ENCODE assay signal across 11 cellular contexts in the genomic region with DNA sequence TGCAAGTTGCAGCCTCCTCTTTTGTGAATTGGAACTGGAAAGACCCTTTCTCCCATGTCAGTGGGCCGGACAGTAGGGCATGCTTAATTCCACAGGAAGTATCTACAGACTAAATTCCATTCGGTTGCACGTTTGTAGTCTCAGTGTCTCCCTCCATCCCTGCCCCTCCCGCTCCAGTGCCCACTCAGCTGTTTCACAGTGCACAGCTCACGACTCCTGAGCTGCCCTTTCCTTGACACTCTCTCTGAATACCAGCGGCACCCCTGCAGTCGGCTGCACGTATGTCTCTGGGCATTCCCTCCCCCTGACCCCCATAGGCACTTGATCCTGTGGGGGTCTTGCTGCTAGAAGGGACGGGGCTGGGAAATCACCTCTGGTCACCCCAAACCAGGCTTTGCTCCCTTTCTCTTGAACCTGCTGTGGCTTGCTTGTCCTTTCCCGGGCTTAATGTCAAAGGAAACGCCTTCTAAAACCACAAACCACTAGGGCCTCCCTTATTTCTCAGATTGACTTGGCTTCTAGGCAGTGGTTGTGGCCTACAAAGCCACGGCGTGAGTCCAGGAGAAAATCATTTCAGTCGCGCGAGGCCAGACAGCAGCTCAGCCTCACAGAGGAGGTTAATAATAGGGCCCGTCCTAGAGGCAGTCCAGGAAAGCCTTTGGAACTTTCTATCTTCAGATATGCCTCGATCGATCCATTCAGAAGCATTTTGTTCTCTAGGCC.
DNase-seq lines count a peak whose midpoint lies in the region; ATAC-seq and TF ChIP-seq lines count a peak whose summit lies in the region.
"Had no signal": no experiment of that assay in that cellular context is flagged by ENCODE, and none has a peak within 500 bp of the region (broad histone marks: within the 10 kb centered on the region; RNA-seq: fewer than 3 reads in every experiment).

No MANE protein-coding gene starts in this region.

- H3K4me3 Mint-ChIP-seq in stimulated activated naive CD8-positive, alpha-beta T cell treated with anti-CD3 and anti-CD28 coated beads, Interleukin-15, amount 100 ng/mL, for 72 hours, result peak overlapping the region in 1 of 2 donors; percentile 30
- H3K4me3 Mint-ChIP-seq in Caco-2 (ENCODE audit: unreplicated experiment), result no peak overlapping the region
- H3K4me3 Mint-ChIP-seq: central memory CD8-positive, alpha-beta T cell; nephron had no signal

- no peak for TF ChIP-seq CTCF in Caco-2 (IDR thresholded peaks at IDR 0.05; ENCODE audit: insufficient read depth in 1 of 2, low read depth in 1 of 2, low read length in 1 of 2, severe bottlenecking in 1 of 2, unreplicated experiment in 1 of 2)

- intact Hi-C loops in Caco-2 (cut with micrococcal nuclease; ENCODE audit: unreplicated experiment), result no loop called here

- no peaks in the 10 kb centered on the region for H3K9me3 ChIP-seq in Caco-2

- peaks cover 0 to 7% of the 10 kb centered on the region in 2 donors for H3K36me3 Mint-ChIP-seq in activated naive CD4-positive, alpha-beta T cell treated with anti-CD3 and anti-CD28 coated beads, Interleukin-2, amount 50 U/mL, for 72 hours
- H3K36me3 Mint-ChIP-seq in Caco-2 (ENCODE audit: insufficient read depth, unreplicated experiment), result no peaks in the 10 kb centered on the region

- BruUV-seq in Caco-2 (replicated peaks; lab: Mats Ljungman, UMichigan), result no TSS peak

- H3K27me3 ChIP-seq in Caco-2 (replicated peaks; ENCODE audit: control insufficient read depth, insufficient read depth, low read length), result no peaks in the 10 kb centered on the region

- H3K36me3 ChIP-seq in Caco-2 (ENCODE audit: control insufficient read depth, insufficient read depth, low read length), result no peaks in the 10 kb centered on the region

- CTCF ChIA-PET in Caco-2 (lab: Charles Lee), result no interaction called here

- no peaks in the 10 kb centered on the region for H3K9me3 Mint-ChIP-seq in activated naive CD4-positive, alpha-beta T cell treated with anti-CD3 and anti-CD28 coated beads, Interleukin-2, amount 50 U/mL, for 72 hours
- H3K9me3 Mint-ChIP-seq in stimulated activated naive CD8-positive, alpha-beta T cell treated with anti-CD3 and anti-CD28 coated beads, Interleukin-15, amount 100 ng/mL, for 72 hours, result peaks cover 0 to 14% of the 10 kb centered on the region in 2 donors
- peaks cover 17% of the 10 kb centered on the region for H3K9me3 Mint-ChIP-seq in Caco-2 (ENCODE audit: unreplicated experiment)
- H3K9me3 Mint-ChIP-seq: central memory CD8-positive, alpha-beta T cell had no signal

- H3K27ac Mint-ChIP-seq in activated naive CD4-positive, alpha-beta T cell treated with anti-CD3 and anti-CD28 coated beads, Interleukin-2, amount 50 U/mL, for 72 hours, result no peak overlapping the region
- no peak overlapping the region for H3K27ac Mint-ChIP-seq in stimulated activated naive CD8-positive, alpha-beta T cell treated with anti-CD3 and anti-CD28 coated beads, Interleukin-15, amount 100 ng/mL, for 72 hours
- H3K27ac Mint-ChIP-seq in Caco-2 (ENCODE audit: unreplicated experiment), result no peak overlapping the region
- H3K27ac Mint-ChIP-seq: nephron had no signal

- H3K4me3 ChIP-seq in Caco-2 (ENCODE audit: low read depth, low read length), result no peak overlapping the region

- H3K4me1 Mint-ChIP-seq in stimulated activated naive CD8-positive, alpha-beta T cell treated with anti-CD3 and anti-CD28 coated beads, Interleukin-15, amount 100 ng/mL, for 72 hours, result peaks cover 13% of the 10 kb centered on the region
- peaks cover 43% of the 10 kb centered on the region for H3K4me1 Mint-ChIP-seq in Caco-2 (ENCODE audit: low read depth, unreplicated experiment)
- H3K4me1 Mint-ChIP-seq: central memory CD8-positive, alpha-beta T cell had no signal

- peak in 1 of 2 donors; percentile 27 for DNase-seq in activated naive CD4-positive, alpha-beta T cell treated with anti-CD3 and anti-CD28 coated beads, Interleukin-2, amount 50 U/mL, for 72 hours (ENCODE audit: low spot score in 2 of 2)
- DNase-seq in activated naive CD4-positive, alpha-beta T cell treated with anti-CD3 and anti-CD28 coated beads, Interleukin-2, amount 50 U/mL, for 16 hours, result no peak
- peak; percentile 76 for DNase-seq in OCI-M1 (lab: John Stamatoyannopoulos, UW)
- peak; percentile 9 to 52 for DNase-seq in stimulated activated naive CD8-positive, alpha-beta T cell treated with anti-CD3 and anti-CD28 coated beads, Interleukin-15, amount 100 ng/mL, for 72 hours
- no peak for DNase-seq in Caco-2
- DNase-seq: NCI-H748 treated with DMSO at 0.1 percent for 48 hours had no signal

- H3K4me1 ChIP-seq in Caco-2, result peaks cover 51% of the 10 kb centered on the region

- peaks cover 21% of the 10 kb centered on the region for H3K27me3 Mint-ChIP-seq in stimulated activated naive CD8-positive, alpha-beta T cell treated with anti-CD3 and anti-CD28 coated beads, Interleukin-15, amount 100 ng/mL, for 72 hours
- H3K27me3 Mint-ChIP-seq in Caco-2 (ENCODE audit: insufficient read depth, unreplicated experiment), result no peaks in the 10 kb centered on the region

- peak; percentile 88 to 89 for ATAC-seq in activated naive CD4-positive, alpha-beta T cell treated with anti-CD3 and anti-CD28 coated beads, Interleukin-2, amount 50 U/mL, for 72 hours
- peak; percentile 83 for ATAC-seq in HG02885 (IDR thresholded peaks at IDR 0.05; ENCODE audit: poor library complexity, unreplicated experiment)
- ATAC-seq in stimulated activated naive CD8-positive, alpha-beta T cell treated with anti-CD3 and anti-CD28 coated beads, Interleukin-15, amount 100 ng/mL, for 72 hours, result peak; percentile 91
- ATAC-seq in HG03354 (IDR thresholded peaks at IDR 0.05; ENCODE audit: poor library complexity, severe bottlenecking, unreplicated experiment), result no peak
- ATAC-seq in HG02678 (IDR thresholded peaks at IDR 0.05; ENCODE audit: unreplicated experiment), result no peak

- POLR2A ChIA-PET in Caco-2 (lab: Charles Lee), result no interaction called here

Comparison
In these comparisons a context has a peak if more than half of its experiments do, and no peak if none do; other contexts are left out.
1. ATAC-seq: peak in activated naive CD4-positive, alpha-beta T cell treated with anti-CD3 and anti-CD28 coated beads, Interleukin-2, amount 50 U/mL, for 72 hours (2 of 2), HG02885 (single experiment) and stimulated activated naive CD8-positive, alpha-beta T cell treated with anti-CD3 and anti-CD28 coated beads, Interleukin-15, amount 100 ng/mL, for 72 hours (single experiment); none in HG03354 (single experiment) and HG02678 (single experiment).
2. DNase-seq: peak in OCI-M1 (single experiment) and stimulated activated naive CD8-positive, alpha-beta T cell treated with anti-CD3 and anti-CD28 coated beads, Interleukin-15, amount 100 ng/mL, for 72 hours (2 of 2); none in activated naive CD4-positive, alpha-beta T cell treated with anti-CD3 and anti-CD28 coated beads, Interleukin-2, amount 50 U/mL, for 16 hours (single experiment) and Caco-2 (0 of 2).